In the genomic region with DNA sequence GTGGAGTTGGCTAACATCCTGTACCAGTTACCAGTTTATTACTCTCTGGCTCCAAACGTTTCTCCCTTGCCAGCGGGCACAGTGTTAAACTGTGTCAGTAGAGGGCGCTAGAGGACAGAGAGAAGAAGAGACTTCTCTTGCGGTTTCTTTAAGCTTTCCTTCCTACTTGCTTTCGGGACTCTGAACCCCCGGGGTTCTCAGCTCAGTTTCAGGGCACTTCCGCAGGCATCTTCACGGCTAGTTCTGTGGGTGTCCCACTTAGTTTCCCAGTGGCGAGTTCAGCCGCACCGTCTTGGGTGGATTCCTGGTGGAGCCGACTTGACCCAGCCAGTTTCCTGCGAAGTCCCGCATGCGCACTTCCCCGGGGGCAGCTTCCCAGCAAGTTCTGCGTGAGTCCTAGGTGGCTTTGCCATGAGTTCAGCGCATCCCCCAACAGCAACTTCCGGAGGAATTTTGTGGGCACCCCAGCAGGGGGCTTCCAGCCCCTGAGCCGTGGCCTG, we compare ENCODE assay signal across 8 cellular contexts. TPM values are rescaled to one million over a fixed set of nuclear protein-coding genes. Genes with fewer than 3 reads are reported as not detected.
DNase-seq lines count a peak whose midpoint lies in the region; ATAC-seq and TF ChIP-seq lines count a peak whose summit lies in the region.

No MANE protein-coding gene starts in this region.

- peaks cover under 1% of the 10 kb centered on the region for H3K9me3 Mint-ChIP-seq in nephron progenitor cell

- peak; percentile 62 for DNase-seq in AG09319 (ENCODE audit: extremely low read depth, low read depth)
- DNase-seq in MG63 = peak; percentile 77
- DNase-seq in SIG-M5 (lab: John Stamatoyannopoulos, UW) = peak; percentile 51
- peak; percentile 25 for DNase-seq in activated gamma-delta T cell (lab: John Stamatoyannopoulos, UW)
- DNase-seq in foreskin fibroblast = peak; percentile 76 to 93
- DNase-seq in nephron progenitor cell = peak; percentile 85
- peak; percentile 85 for DNase-seq in stromal cell of bone marrow (ENCODE audit: low read depth)

- H3K4me1 Mint-ChIP-seq in nephron progenitor cell = peaks cover 25% of the 10 kb centered on the region

- H3K27me3 Mint-ChIP-seq in nephron progenitor cell (ENCODE audit: low read depth, poor library complexity) = peaks cover 3% of the 10 kb centered on the region

- H3K27ac Mint-ChIP-seq in nephron progenitor cell = no peak overlapping the region

- no peaks in the 10 kb centered on the region for H3K9me3 ChIP-seq in MG63

- ATAC-seq in GM19351 (IDR thresholded peaks at IDR 0.05; ENCODE audit: unreplicated experiment) = peak; percentile 48

- H3K4me3 ChIP-seq in MG63 = peak overlapping the region; percentile 52
- H3K4me3 ChIP-seq in foreskin fibroblast (ENCODE audit: low read depth in 1 of 2, low read length in 2 of 2) = peak overlapping the region; percentile 68 to 87

- no peaks in the 10 kb centered on the region; the same call in 1 of the 2 replicates for H3K27me3 ChIP-seq in MG63

- TF ChIP-seq CTCF in AG09319 (IDR thresholded peaks at IDR 0.05; ENCODE audit: low read depth, low read length) (peak; percentile 95), foreskin fibroblast (IDR thresholded peaks at IDR 0.05; ENCODE audit: low read depth, low read length) (peak; percentile 92), nephron progenitor cell (IDR thresholded peaks at IDR 0.05) (peak; percentile 93)

- H3K36me3 ChIP-seq in MG63 = no peaks in the 10 kb centered on the region

- H3K4me3 Mint-ChIP-seq in nephron progenitor cell = peak overlapping the region; percentile 86

- H3K36me3 Mint-ChIP-seq in nephron progenitor cell (ENCODE audit: low read depth) = no peaks in the 10 kb centered on the region

RNA-seq across cellular contexts. Expression of a gene that starts 37.9 kb away (rescaled TPM):
- 0.10 and 2.0 TPM in 2 replicates for total RNA-seq in MG63 (2014; rRNA removed; shearing (Covaris generic); ENCODE audit: low replicate concordance)

RNA-seq across cellular contexts. Expression of a gene that starts 37.9 kb away (rescaled TPM):
- total RNA-seq in MG63 (2014; rRNA removed; shearing (Covaris generic); ENCODE audit: low replicate concordance) = not detected in 2 replicates

Comparison
In these comparisons a context has a peak if more than half of its experiments do, and no peak if none do; other contexts are left out.
1. Peak in every context shown above with its lines: DNase-seq, ATAC-seq and H3K4me3 ChIP-seq.
2. DNase-seq: peak in every context shown above with its lines; median percentile 85 in nephron progenitor cell; 85 in stromal cell of bone marrow; 84 in foreskin fibroblast; 77 in MG63; 62 in AG09319; 51 in SIG-M5; 25 in activated gamma-delta T cell.